8 cellular contexts compared by ENCODE assay signal in genomic region chr9:104093162-104093561, GRCh38. TPM values are rescaled to one million over a fixed set of nuclear protein-coding genes. Genes with fewer than 3 reads are reported as not detected.
DNase-seq lines count a peak whose midpoint lies in the region; ATAC-seq and TF ChIP-seq lines count a peak whose summit lies in the region.

No MANE protein-coding gene starts in this region.

- TF ChIP-seq CTCF in breast epithelium (IDR thresholded peaks at IDR 0.05) (no peak), uterus (IDR thresholded peaks at IDR 0.05) (no peak)

- peaks cover 10% of the 10 kb centered on the region for H3K4me1 Mint-ChIP-seq in memory B cell

- ATAC-seq in memory B cell (ENCODE audit: low read depth) (no peak), HG03342 (IDR thresholded peaks at IDR 0.05; ENCODE audit: unreplicated experiment) (no peak), GM18867 (IDR thresholded peaks at IDR 0.05; ENCODE audit: unreplicated experiment) (no peak)

- H3K4me3 Mint-ChIP-seq in memory B cell: peak overlapping the region; percentile 98

- H3K27ac ChIP-seq in breast epithelium (peak overlapping the region; percentile 97 to 98), uterus (peak overlapping the region; percentile 95 to 99)

- H3K27ac Mint-ChIP-seq in memory B cell: peak overlapping the region; percentile 95

- H3K36me3 ChIP-seq in MG63: peaks cover 10% of the 10 kb centered on the region
- no peaks in the 10 kb centered on the region for H3K36me3 ChIP-seq in breast epithelium
- H3K36me3 ChIP-seq in uterus: no peaks in the 10 kb centered on the region

- intact Hi-C loops in breast epithelium (cut with DNase I; ENCODE audit: low total_unique reads): no loop called here
- intact Hi-C loops in uterus (cut with DNase I; ENCODE audit: low total_unique reads): no loop called here

- H3K4me3 ChIP-seq in MG63 (peak overlapping the region; percentile 86), breast epithelium (peak overlapping the region; percentile 70 to 79 (median 76)), uterus (peak overlapping the region; percentile 66 to 78)

- no peak for TF ChIP-seq POLR2A in breast epithelium (IDR thresholded peaks at IDR 0.05)
- TF ChIP-seq POLR2A in uterus (IDR thresholded peaks at IDR 0.05): no peak

- H3K9me3 ChIP-seq in MG63 (no peaks in the 10 kb centered on the region), breast epithelium (no peaks in the 10 kb centered on the region), uterus (no peaks in the 10 kb centered on the region)

- H3K4me1 ChIP-seq in breast epithelium: no peaks in the 10 kb centered on the region
- peaks cover 6% of the 10 kb centered on the region in 2 donors for H3K4me1 ChIP-seq in uterus

- H3K9me3 Mint-ChIP-seq in memory B cell: no peaks in the 10 kb centered on the region

- peaks cover 4% of the 10 kb centered on the region for H3K27me3 Mint-ChIP-seq in memory B cell

- no peaks in the 10 kb centered on the region for H3K27me3 ChIP-seq in MG63
- H3K27me3 ChIP-seq in breast epithelium: no peaks in the 10 kb centered on the region
- H3K27me3 ChIP-seq in uterus: no peaks in the 10 kb centered on the region

- H3K36me3 Mint-ChIP-seq in memory B cell: no peaks in the 10 kb centered on the region

- DNase-seq in DMS53 treated with DMSO at 0.1 percent for 48 hours (lab: John Stamatoyannopoulos, UW; ENCODE audit: unreplicated experiment) (peak; percentile 39), MG63 (no peak), breast epithelium (ENCODE audit: low spot score in 2 of 2) (no peak), memory B cell (ENCODE audit: low spot score in 2 of 2) (no peak), uterus (no peak), dedifferentiated amniotic fluid mesenchymal stem cell (ENCODE audit: extremely low spot score) (no peak)

RNA-seq across cellular contexts. Expression of gene SMC2, which starts 0.9 kb away (rescaled TPM):
- 10.7 and 17.7 TPM in 2 replicates for total RNA-seq in MG63 (2014; rRNA removed; shearing (Covaris generic); ENCODE audit: low replicate concordance)
- total RNA-seq in breast epithelium: 10 to 100 TPM in 1 of 3 donors, 1 to 10 TPM in 2; 6.6 to 12.3 (median 9.8) TPM
- total RNA-seq in uterus: 10 to 100 TPM in 1 of 4 donors, 1 to 10 TPM in 3; 3.3 to 30.4 (median 5.7) TPM
